1 cellular context compared by ENCODE assay signal in the genomic region with DNA sequence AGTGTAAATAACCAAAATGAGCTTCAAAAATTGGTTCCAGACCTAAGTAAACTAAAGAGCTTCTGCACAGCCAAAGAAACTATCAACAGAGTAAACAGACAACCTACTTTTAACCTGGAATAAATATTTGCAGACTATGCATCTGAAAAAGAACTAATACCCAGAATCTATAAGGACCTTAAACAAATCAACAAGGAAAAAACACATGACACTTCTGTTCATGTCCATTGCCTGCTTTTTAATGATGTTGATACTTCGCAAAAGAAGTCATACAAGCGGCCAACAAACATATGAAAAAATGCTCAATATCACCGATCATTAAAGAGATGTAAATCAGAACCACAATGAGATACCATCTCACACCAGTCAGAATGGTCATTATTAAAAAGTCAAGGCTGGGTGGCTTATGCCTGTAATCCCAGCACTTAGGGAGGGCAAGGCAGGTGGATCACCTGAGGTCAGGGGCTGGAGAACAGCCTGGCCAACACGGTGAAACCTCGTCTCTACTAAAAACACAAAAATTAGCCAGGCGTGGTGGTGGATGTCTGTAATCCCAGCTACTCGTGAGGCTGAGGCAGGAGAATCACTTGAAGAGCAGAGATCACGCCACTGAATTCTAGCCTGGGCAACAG.
A peak's percentile ranks its signal among the peaks of the same experiment; 100 is the strongest.
TF ChIP-seq lines count a peak whose summit lies in the region.

No MANE protein-coding gene starts in this region.

TF ChIP-seq in HepG2, 621 proteins besides CTCF, POLR2A, EP300 and RAD21 (continued from another document and continues in another):
- TF ChIP-seq SKI (IDR thresholded peaks at IDR 0.05; ENCODE audit: partially characterized antibody) (peak; percentile 84), ZMYM4 (CRISPR knock-in tag; IDR thresholded peaks at IDR 0.05) (peak; percentile 25; the same call in 1 of the 2 replicates), ZFP90 (CRISPR knock-in tag; IDR thresholded peaks at IDR 0.05; ENCODE audit: borderline replicate concordance) (0 out of 2 replicates have a peak, but pooled peaks have one; percentile 31), GATA4 (IDR thresholded peaks at IDR 0.05; ENCODE audit: borderline replicate concordance, low read depth) (peak; percentile 58; the same call in 1 of the 2 replicates), BCL6 (CRISPR knock-in tag; IDR thresholded peaks at IDR 0.05) (peak; percentile 67), PHF8 (CRISPR knock-in tag; IDR thresholded peaks at IDR 0.05) (no peak), TARDBP (CRISPR knock-in tag; IDR thresholded peaks at IDR 0.05) (no peak; the same call in 1 of the 2 replicates), CEBPG (CRISPR knock-in tag; IDR thresholded peaks at IDR 0.05) (no peak), TAF15 (IDR thresholded peaks at IDR 0.05; ENCODE audit: low read depth, low read length, poor library complexity, severe bottlenecking) (no peak), FOXP1 (IDR thresholded peaks at IDR 0.05) (0 out of 2 replicates have a peak, but pooled peaks have one; percentile 19), FOXP1 (CRISPR knock-in tag; IDR thresholded peaks at IDR 0.05) (peak; percentile 96), GLI4 (CRISPR knock-in tag; IDR thresholded peaks at IDR 0.05; ENCODE audit: borderline replicate concordance) (no peak), HDAC1 (CRISPR knock-in tag; IDR thresholded peaks at IDR 0.05) (peak; percentile 63; the same call in 1 of the 2 replicates), ZBTB38 (CRISPR knock-in tag; IDR thresholded peaks at IDR 0.05) (peak; percentile 68), ZMAT3 (CRISPR knock-in tag; conservative IDR thresholded peaks at IDR 0.05) (no peak)
- TF ChIP-seq, protein P1, sequence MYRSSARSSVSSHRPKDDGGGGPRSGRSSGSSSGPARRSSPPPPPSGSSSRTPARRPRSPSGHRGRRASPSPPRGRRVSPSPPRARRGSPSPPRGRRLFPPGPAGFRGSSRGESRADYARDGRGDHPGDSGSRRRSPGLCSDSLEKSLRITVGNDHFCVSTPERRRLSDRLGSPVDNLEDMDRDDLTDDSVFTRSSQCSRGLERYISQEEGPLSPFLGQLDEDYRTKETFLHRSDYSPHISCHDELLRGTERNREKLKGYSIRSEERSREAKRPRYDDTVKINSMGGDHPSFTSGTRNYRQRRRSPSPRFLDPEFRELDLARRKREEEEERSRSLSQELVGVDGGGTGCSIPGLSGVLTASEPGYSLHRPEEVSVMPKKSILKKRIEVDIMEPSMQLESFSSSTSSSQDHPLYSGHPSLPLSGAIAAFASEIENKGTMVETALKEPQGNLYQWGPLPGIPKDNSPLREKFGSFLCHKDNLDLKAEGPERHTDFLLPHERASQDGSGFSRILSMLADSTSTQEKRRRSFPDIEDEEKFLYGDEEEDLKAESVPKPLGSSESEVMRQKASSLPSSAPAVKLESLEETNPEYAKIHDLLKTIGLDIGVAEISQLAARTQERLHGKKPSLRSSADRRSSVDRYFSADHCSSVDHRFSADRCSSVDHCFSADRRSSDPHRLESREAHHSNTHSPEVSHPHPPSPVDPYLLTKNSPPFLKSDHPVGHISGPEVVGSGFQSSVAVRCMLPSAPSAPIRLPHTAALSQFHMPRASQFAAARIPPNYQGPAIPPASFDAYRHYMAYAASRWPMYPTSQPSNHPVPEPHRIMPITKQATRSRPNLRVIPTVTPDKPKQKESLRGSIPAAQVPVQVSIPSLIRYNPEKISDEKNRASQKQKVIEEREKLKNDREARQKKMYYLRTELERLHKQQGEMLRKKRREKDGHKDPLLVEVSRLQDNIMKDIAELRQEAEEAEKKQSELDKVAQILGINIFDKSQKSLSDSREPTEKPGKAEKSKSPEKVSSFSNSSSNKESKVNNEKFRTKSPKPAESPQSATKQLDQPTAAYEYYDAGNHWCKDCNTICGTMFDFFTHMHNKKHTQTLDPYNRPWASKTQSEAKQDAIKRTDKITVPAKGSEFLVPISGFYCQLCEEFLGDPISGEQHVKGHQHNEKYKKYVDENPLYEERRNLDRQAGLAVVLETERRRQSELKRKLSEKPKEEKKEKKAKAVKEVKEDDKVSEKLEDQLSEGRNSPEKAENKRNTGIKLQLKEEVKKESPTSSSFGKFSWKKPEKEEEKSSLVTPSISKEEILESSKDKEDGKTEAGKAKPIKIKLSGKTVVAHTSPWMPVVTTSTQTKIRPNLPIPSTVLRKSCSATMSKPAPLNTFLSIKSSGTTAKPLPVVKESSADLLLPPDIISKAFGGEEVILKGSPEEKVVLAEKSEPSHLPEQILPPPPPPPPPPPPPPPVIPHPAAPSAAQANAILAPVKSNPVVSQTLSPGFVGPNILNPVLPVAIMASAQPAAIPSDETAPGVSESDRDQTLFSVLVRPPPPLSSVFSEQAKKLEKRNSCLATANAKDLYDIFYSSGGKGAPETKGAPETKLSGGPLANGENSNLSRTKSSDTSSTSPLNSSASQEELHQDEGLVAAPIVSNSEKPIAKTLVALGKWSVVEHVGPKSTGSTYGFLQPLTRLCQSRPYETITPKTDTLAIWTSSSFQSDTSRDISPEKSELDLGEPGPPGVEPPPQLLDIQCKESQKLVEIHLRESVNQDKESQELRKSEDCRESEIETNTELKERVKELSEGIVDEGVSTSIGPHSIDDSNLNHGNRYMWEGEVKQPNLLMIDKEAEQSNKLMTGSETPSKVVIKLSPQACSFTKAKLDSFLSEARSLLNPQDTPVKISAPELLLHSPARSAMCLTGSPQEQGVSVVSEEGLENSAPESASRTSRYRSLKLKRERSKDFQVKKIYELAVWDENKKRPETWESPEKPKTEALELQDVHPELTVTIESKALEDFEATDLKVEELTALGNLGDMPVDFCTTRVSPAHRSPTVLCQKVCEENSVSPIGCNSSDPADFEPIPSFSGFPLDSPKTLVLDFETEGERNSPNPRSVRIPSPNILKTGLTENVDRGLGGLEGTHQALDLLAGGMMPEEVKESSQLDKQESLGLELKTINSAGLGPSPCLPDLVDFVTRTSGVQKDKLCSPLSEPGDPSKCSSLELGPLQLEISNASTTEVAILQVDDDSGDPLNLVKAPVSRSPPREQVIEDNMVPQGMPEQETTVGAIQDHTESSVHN (CRISPR knock-in tag; IDR thresholded peaks at IDR 0.05): no peak
- TF ChIP-seq, protein P2, sequence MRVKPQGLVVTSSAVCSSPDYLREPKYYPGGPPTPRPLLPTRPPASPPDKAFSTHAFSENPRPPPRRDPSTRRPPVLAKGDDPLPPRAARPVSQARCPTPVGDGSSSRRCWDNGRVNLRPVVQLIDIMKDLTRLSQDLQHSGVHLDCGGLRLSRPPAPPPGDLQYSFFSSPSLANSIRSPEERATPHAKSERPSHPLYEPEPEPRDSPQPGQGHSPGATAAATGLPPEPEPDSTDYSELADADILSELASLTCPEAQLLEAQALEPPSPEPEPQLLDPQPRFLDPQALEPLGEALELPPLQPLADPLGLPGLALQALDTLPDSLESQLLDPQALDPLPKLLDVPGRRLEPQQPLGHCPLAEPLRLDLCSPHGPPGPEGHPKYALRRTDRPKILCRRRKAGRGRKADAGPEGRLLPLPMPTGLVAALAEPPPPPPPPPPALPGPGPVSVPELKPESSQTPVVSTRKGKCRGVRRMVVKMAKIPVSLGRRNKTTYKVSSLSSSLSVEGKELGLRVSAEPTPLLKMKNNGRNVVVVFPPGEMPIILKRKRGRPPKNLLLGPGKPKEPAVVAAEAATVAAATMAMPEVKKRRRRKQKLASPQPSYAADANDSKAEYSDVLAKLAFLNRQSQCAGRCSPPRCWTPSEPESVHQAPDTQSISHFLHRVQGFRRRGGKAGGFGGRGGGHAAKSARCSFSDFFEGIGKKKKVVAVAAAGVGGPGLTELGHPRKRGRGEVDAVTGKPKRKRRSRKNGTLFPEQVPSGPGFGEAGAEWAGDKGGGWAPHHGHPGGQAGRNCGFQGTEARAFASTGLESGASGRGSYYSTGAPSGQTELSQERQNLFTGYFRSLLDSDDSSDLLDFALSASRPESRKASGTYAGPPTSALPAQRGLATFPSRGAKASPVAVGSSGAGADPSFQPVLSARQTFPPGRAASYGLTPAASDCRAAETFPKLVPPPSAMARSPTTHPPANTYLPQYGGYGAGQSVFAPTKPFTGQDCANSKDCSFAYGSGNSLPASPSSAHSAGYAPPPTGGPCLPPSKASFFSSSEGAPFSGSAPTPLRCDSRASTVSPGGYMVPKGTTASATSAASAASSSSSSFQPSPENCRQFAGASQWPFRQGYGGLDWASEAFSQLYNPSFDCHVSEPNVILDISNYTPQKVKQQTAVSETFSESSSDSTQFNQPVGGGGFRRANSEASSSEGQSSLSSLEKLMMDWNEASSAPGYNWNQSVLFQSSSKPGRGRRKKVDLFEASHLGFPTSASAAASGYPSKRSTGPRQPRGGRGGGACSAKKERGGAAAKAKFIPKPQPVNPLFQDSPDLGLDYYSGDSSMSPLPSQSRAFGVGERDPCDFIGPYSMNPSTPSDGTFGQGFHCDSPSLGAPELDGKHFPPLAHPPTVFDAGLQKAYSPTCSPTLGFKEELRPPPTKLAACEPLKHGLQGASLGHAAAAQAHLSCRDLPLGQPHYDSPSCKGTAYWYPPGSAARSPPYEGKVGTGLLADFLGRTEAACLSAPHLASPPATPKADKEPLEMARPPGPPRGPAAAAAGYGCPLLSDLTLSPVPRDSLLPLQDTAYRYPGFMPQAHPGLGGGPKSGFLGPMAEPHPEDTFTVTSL (CRISPR knock-in tag; IDR thresholded peaks at IDR 0.05; ENCODE audit: borderline replicate concordance): peak; percentile 85; the same call in 1 of the 2 replicates
- TF ChIP-seq, protein P3, sequence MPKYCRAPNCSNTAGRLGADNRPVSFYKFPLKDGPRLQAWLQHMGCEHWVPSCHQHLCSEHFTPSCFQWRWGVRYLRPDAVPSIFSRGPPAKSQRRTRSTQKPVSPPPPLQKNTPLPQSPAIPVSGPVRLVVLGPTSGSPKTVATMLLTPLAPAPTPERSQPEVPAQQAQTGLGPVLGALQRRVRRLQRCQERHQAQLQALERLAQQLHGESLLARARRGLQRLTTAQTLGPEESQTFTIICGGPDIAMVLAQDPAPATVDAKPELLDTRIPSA (CRISPR knock-in tag; IDR thresholded peaks at IDR 0.05; ENCODE audit: borderline replicate concordance): no peak
- TF ChIP-seq, protein P4, sequence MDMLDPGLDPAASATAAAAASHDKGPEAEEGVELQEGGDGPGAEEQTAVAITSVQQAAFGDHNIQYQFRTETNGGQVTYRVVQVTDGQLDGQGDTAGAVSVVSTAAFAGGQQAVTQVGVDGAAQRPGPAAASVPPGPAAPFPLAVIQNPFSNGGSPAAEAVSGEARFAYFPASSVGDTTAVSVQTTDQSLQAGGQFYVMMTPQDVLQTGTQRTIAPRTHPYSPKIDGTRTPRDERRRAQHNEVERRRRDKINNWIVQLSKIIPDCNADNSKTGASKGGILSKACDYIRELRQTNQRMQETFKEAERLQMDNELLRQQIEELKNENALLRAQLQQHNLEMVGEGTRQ (IDR thresholded peaks at IDR 0.05; ENCODE audit: low read depth, low read length): no peak
- TF ChIP-seq, protein P4 (CRISPR knock-in tag; IDR thresholded peaks at IDR 0.05; ENCODE audit: borderline replicate concordance): no peak
- TF ChIP-seq, protein P5, sequence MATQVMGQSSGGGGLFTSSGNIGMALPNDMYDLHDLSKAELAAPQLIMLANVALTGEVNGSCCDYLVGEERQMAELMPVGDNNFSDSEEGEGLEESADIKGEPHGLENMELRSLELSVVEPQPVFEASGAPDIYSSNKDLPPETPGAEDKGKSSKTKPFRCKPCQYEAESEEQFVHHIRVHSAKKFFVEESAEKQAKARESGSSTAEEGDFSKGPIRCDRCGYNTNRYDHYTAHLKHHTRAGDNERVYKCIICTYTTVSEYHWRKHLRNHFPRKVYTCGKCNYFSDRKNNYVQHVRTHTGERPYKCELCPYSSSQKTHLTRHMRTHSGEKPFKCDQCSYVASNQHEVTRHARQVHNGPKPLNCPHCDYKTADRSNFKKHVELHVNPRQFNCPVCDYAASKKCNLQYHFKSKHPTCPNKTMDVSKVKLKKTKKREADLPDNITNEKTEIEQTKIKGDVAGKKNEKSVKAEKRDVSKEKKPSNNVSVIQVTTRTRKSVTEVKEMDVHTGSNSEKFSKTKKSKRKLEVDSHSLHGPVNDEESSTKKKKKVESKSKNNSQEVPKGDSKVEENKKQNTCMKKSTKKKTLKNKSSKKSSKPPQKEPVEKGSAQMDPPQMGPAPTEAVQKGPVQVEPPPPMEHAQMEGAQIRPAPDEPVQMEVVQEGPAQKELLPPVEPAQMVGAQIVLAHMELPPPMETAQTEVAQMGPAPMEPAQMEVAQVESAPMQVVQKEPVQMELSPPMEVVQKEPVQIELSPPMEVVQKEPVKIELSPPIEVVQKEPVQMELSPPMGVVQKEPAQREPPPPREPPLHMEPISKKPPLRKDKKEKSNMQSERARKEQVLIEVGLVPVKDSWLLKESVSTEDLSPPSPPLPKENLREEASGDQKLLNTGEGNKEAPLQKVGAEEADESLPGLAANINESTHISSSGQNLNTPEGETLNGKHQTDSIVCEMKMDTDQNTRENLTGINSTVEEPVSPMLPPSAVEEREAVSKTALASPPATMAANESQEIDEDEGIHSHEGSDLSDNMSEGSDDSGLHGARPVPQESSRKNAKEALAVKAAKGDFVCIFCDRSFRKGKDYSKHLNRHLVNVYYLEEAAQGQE (IDR thresholded peaks at IDR 0.05; ENCODE audit: borderline replicate concordance in 1 of 2, low read depth in 1 of 2, low read length in 2 of 2): no peak
- TF ChIP-seq, protein P6, sequence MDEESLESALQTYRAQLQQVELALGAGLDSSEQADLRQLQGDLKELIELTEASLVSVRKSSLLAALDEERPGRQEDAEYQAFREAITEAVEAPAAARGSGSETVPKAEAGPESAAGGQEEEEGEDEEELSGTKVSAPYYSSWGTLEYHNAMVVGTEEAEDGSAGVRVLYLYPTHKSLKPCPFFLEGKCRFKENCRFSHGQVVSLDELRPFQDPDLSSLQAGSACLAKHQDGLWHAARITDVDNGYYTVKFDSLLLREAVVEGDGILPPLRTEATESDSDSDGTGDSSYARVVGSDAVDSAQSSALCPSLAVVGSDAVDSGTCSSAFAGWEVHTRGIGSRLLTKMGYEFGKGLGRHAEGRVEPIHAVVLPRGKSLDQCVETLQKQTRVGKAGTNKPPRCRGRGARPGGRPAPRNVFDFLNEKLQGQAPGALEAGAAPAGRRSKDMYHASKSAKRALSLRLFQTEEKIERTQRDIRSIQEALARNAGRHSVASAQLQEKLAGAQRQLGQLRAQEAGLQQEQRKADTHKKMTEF (CRISPR knock-in tag; IDR thresholded peaks at IDR 0.05): peak; percentile 43; the same call in 1 of the 2 replicates
- TF ChIP-seq, protein P7, sequence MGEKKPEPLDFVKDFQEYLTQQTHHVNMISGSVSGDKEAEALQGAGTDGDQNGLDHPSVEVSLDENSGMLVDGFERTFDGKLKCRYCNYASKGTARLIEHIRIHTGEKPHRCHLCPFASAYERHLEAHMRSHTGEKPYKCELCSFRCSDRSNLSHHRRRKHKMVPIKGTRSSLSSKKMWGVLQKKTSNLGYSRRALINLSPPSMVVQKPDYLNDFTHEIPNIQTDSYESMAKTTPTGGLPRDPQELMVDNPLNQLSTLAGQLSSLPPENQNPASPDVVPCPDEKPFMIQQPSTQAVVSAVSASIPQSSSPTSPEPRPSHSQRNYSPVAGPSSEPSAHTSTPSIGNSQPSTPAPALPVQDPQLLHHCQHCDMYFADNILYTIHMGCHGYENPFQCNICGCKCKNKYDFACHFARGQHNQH (CRISPR knock-in tag; IDR thresholded peaks at IDR 0.05): no peak; the same call in 1 of the 2 replicates
- TF ChIP-seq, protein P8, sequence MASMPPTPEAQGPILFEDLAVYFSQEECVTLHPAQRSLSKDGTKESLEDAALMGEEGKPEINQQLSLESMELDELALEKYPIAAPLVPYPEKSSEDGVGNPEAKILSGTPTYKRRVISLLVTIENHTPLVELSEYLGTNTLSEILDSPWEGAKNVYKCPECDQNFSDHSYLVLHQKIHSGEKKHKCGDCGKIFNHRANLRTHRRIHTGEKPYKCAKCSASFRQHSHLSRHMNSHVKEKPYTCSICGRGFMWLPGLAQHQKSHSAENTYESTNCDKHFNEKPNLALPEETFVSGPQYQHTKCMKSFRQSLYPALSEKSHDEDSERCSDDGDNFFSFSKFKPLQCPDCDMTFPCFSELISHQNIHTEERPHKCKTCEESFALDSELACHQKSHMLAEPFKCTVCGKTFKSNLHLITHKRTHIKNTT (CRISPR knock-in tag; IDR thresholded peaks at IDR 0.05): no peak
